12 cellular contexts compared by ENCODE assay signal in the genomic region with DNA sequence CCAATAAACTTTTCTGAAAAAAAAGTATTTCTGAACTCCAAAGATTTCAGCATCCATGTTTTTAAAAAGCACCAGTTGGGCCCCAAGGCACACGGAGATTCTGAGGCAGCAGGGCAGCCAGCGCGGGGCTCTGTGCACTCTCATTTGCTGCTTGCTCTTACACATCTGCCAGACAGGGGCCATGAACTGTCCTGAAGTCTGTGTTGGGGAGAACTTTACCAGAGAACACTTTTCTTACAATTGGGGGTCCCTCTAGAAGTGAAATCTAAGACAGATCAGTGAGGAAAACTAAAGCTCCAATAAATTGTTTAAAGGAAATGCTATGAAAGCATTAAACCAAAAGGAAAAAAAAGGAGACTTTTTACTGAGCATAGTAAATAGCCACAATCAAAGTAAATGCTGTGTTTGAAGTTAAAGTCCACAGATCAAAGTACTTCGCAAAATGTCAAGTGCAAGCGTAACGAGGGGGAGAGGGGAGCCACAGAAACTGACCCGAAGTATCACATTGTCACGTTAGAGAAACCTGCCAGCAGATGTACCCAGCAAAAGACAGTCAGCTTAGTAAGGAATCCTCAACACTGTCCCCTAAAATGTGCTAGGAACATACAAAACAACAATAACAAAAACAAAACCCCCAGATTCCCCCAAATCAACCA. TPM values are rescaled to one million over a fixed set of nuclear protein-coding genes. Genes with fewer than 3 reads are reported as not detected.
DNase-seq lines count a peak whose midpoint lies in the region; ATAC-seq and TF ChIP-seq lines count a peak whose summit lies in the region.
"Had no signal": no experiment of that assay in that cellular context is flagged by ENCODE, and none has a peak within 500 bp of the region (broad histone marks: within the 10 kb centered on the region; RNA-seq: fewer than 3 reads in every experiment).

No MANE protein-coding gene starts in this region.

- H3K4me1 ChIP-seq in muscle layer of colon (ENCODE audit: insufficient read depth, low read length) (peaks cover 10% of the 10 kb centered on the region), upper lobe of right lung (no peaks in the 10 kb centered on the region)
- H3K4me1 ChIP-seq in effector memory CD4-positive, alpha-beta T cell (ENCODE audit: control insufficient read depth, insufficient read depth, low read length, poor library complexity, severe bottlenecking): no peaks in the 10 kb centered on the region

- TF ChIP-seq CTCF in fibroblast of pulmonary artery (IDR thresholded peaks at IDR 0.05; ENCODE audit: low read length, missing control alignments) (no peak), upper lobe of right lung (IDR thresholded peaks at IDR 0.05) (no peak)

- DNase-seq in SW480 (ENCODE audit: low spot score): peak; percentile 66
- no peak for DNase-seq in fibroblast of pulmonary artery (ENCODE audit: low read depth)
- no peak for DNase-seq in upper lobe of right lung
- DNase-seq in HT-29 (ENCODE audit: low spot score): no peak
- no peak for DNase-seq in effector memory CD4-positive, alpha-beta T cell
- DNase-seq: activated CD4-positive, CD25-positive, alpha-beta regulatory T cell; foreskin keratinocyte; stimulated activated CD4-positive, alpha-beta T cell treated with anti-CD3 and anti-CD28 coated beads, Interleukin-12 subunit alpha, Interleukin-12 subunit beta, amount 100 ng/mL, for 4 hours had no signal

- intact Hi-C loops in upper lobe of right lung (cut with DNase I): no loop called here

- H3K36me3 ChIP-seq in muscle layer of colon (ENCODE audit: insufficient read depth, low read length) (no peaks in the 10 kb centered on the region), upper lobe of right lung (no peaks in the 10 kb centered on the region)
- no peaks in the 10 kb centered on the region for H3K36me3 ChIP-seq in effector memory CD4-positive, alpha-beta T cell (ENCODE audit: control insufficient read depth, insufficient read depth, low read length)

- peak overlapping the region; percentile 36 for H3K4me3 ChIP-seq in fibroblast of pulmonary artery (replicated peaks; ENCODE audit: low read depth, low read length)
- H3K4me3 ChIP-seq in muscle layer of colon (ENCODE audit: low read depth in 1 of 2, low read length in 2 of 2): peak overlapping the region in 1 of 2 donors; percentile 39
- peak overlapping the region; percentile 37 for H3K4me3 ChIP-seq in upper lobe of right lung
- no peak overlapping the region for H3K4me3 ChIP-seq in effector memory CD4-positive, alpha-beta T cell (ENCODE audit: insufficient read depth, low read depth, low read length, poor library complexity, severe bottlenecking)
- H3K4me3 ChIP-seq: K562 had no signal

- H3K27me3 ChIP-seq in muscle layer of colon (ENCODE audit: control insufficient read depth in 1 of 2, insufficient read depth in 2 of 2, low read length in 2 of 2) (no peaks in the 10 kb centered on the region), upper lobe of right lung (no peaks in the 10 kb centered on the region)
- H3K27me3 ChIP-seq in effector memory CD4-positive, alpha-beta T cell (replicated peaks; ENCODE audit: control insufficient read depth, insufficient read depth, low read length, poor library complexity, severe bottlenecking): no peaks in the 10 kb centered on the region
- H3K27me3 ChIP-seq: foreskin keratinocyte had no signal

- no peaks in the 10 kb centered on the region for H3K9me3 ChIP-seq in muscle layer of colon (ENCODE audit: low read length)
- no peaks in the 10 kb centered on the region for H3K9me3 ChIP-seq in upper lobe of right lung
- no peaks in the 10 kb centered on the region for H3K9me3 ChIP-seq in effector memory CD4-positive, alpha-beta T cell (ENCODE audit: control insufficient read depth, low read length)

- H3K9ac ChIP-seq in muscle layer of colon (ENCODE audit: low read length): peak overlapping the region; percentile 29

- ATAC-seq in upper lobe of right lung (peak; percentile 34), HG03565 (IDR thresholded peaks at IDR 0.05; ENCODE audit: unreplicated experiment) (no peak), GM21576 (IDR thresholded peaks at IDR 0.05; ENCODE audit: unreplicated experiment) (no peak)
- ATAC-seq: K562 had no signal

- H3K27ac ChIP-seq in muscle layer of colon (ENCODE audit: low read depth, low read length): peak overlapping the region; percentile 56
- peak overlapping the region; percentile 70 for H3K27ac ChIP-seq in upper lobe of right lung
- H3K27ac ChIP-seq in effector memory CD4-positive, alpha-beta T cell (ENCODE audit: insufficient read depth, low read length, poor library complexity, severe bottlenecking): no peak overlapping the region

RNA-seq across cellular contexts. Expression of a gene that starts 37.8 kb away (rescaled TPM):
- total RNA-seq in upper lobe of right lung: 44.9 TPM
- total RNA-seq in HT-29 (2014; rRNA removed; shearing (Covaris generic)): 3.1 and 9.7 TPM in 2 replicates
